8 cellular contexts compared by ENCODE assay signal in the genomic region with DNA sequence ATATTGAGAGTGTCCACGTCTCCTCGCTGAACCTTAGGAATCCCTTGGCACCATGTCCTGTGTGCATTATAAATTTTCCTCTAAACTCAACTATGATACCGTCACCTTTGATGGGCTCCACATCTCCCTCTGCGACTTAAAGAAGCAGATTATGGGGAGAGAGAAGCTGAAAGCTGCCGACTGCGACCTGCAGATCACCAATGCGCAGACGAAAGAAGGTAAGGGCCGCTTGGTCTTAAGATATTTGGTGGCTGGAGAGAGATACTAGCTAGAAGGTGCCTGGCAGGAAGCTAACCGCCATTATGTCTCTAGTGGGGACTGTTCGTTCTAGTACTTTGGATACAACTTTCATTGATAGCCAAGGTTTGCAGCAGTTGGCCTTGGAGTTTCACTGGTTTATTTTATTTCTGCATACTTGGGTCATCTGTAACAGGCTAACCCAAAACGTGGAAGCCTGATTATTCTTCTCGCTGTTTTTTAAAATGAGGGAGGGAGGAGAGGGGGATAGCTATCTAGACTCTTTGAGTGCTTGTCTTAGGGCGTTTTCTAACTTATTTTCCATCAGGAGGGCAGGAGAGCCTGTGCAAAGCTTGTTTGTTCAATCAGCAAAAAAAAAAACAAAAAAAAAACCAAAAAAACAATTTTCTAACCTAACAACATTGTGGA. TPM values are rescaled to one million over a fixed set of nuclear protein-coding genes. Genes with fewer than 3 reads are reported as not detected.
DNase-seq lines count a peak whose midpoint lies in the region; ATAC-seq lines count a peak whose summit lies in the region.

No MANE protein-coding gene starts in this region.

- H3K27ac Mint-ChIP-seq in activated CD8-positive, alpha-beta memory T cell treated with anti-CD3 and anti-CD28 coated beads, Interleukin-2, amount 10 ng/mL, durations not matched to agents 7 days and 5 days = peak overlapping the region; percentile 96

- H3K4me1 Mint-ChIP-seq in activated CD8-positive, alpha-beta memory T cell treated with anti-CD3 and anti-CD28 coated beads, Interleukin-2, amount 10 ng/mL, durations not matched to agents 7 days and 5 days = peaks cover 43% of the 10 kb centered on the region

- CTCF ChIA-PET in activated CD8-positive, alpha-beta memory T cell treated with anti-CD3 and anti-CD28 coated beads, Interleukin-2, amount 10 ng/mL, durations not matched to agents 7 days and 5 days (lab: Charles Lee) = interaction anchor here (0.5 to 2.5 kb wide), 6 partner anchors 12 to 508 kb away, joined by 3 to 6 read pairs (median 4); no protein-coding TSS in a partner anchor

- peak overlapping the region; percentile 95 for H3K4me3 Mint-ChIP-seq in activated CD8-positive, alpha-beta memory T cell treated with anti-CD3 and anti-CD28 coated beads, Interleukin-2, amount 10 ng/mL, durations not matched to agents 7 days and 5 days

- H3K36me3 Mint-ChIP-seq in activated CD8-positive, alpha-beta memory T cell treated with anti-CD3 and anti-CD28 coated beads, Interleukin-2, amount 10 ng/mL, durations not matched to agents 7 days and 5 days = peaks cover 38% of the 10 kb centered on the region

- DNase-seq in activated CD8-positive, alpha-beta memory T cell treated with anti-CD3 and anti-CD28 coated beads, Interleukin-2, amount 10 ng/mL, durations not matched to agents 7 days and 5 days = peak; percentile 56
- DNase-seq in activated CD8-positive, alpha-beta memory T cell treated with anti-CD3 and anti-CD28 coated beads, Interleukin-2, amount 50 U/mL, for 4 hours = no peak
- DNase-seq in NCI-H69 (lab: John Stamatoyannopoulos, UW) (peak; percentile 59), astrocyte of the hippocampus (ENCODE audit: low read depth, low spot score) (peak; percentile 34), kidney glomerular epithelial cell (lab: John Stamatoyannopoulos, UW) (peak; percentile 25), superior temporal gyrus (ENCODE audit: extremely low spot score) (peak; percentile 29), mucosa of gallbladder (ENCODE audit: low spot score) (no peak)

- ATAC-seq in activated CD8-positive, alpha-beta memory T cell treated with anti-CD3 and anti-CD28 coated beads, Interleukin-2, amount 10 ng/mL, durations not matched to agents 7 days and 5 days = peak; percentile 13
- no peak for ATAC-seq in HG02973 (IDR thresholded peaks at IDR 0.05; ENCODE audit: unreplicated experiment)

- H3K27me3 Mint-ChIP-seq in activated CD8-positive, alpha-beta memory T cell treated with anti-CD3 and anti-CD28 coated beads, Interleukin-2, amount 10 ng/mL, durations not matched to agents 7 days and 5 days = no peaks in the 10 kb centered on the region

- H3K9me3 Mint-ChIP-seq in activated CD8-positive, alpha-beta memory T cell treated with anti-CD3 and anti-CD28 coated beads, Interleukin-2, amount 10 ng/mL, durations not matched to agents 7 days and 5 days (ENCODE audit: low read depth) = no peaks in the 10 kb centered on the region

RNA-seq across cellular contexts. Expression of gene RBBP6, which starts 1.3 kb away (rescaled TPM):
- total RNA-seq in activated CD8-positive, alpha-beta memory T cell treated with anti-CD3 and anti-CD28 coated beads, Interleukin-2, amount 10 ng/mL, durations not matched to agents 7 days and 5 days = 10 to 100 TPM; 60.4 to 72.4 TPM
- total RNA-seq in mucosa of gallbladder = 39.1 TPM

Comparison
In these comparisons a context has a peak if more than half of its experiments do, and no peak if none do; other contexts are left out.
1. DNase-seq: peak in activated CD8-positive, alpha-beta memory T cell treated with anti-CD3 and anti-CD28 coated beads, Interleukin-2, amount 10 ng/mL, durations not matched to agents 7 days and 5 days (single experiment), NCI-H69 (single experiment), astrocyte of the hippocampus (single experiment), kidney glomerular epithelial cell (single experiment) and superior temporal gyrus (single experiment); none in activated CD8-positive, alpha-beta memory T cell treated with anti-CD3 and anti-CD28 coated beads, Interleukin-2, amount 50 U/mL, for 4 hours (single experiment) and mucosa of gallbladder (single experiment).